In genomic region chr15:59292393-59292792, GRCh38 we compare ENCODE assay signal across 11 cellular contexts.
A peak's percentile ranks its signal among the peaks of the same experiment; 100 is the strongest.
DNase-seq lines count a peak whose midpoint lies in the region; ATAC-seq and TF ChIP-seq lines count a peak whose summit lies in the region.
"Had no signal": no experiment of that assay in that cellular context is flagged by ENCODE, and none has a peak within 500 bp of the region (broad histone marks: within the 10 kb centered on the region; RNA-seq: fewer than 3 reads in every experiment).

No MANE protein-coding gene starts in this region.

- peak overlapping the region; percentile 53 for H3K27ac Mint-ChIP-seq in GM23338
- peak overlapping the region; percentile 80 for H3K27ac Mint-ChIP-seq in progenitor cell of endocrine pancreas
- H3K27ac Mint-ChIP-seq: CD4-positive, CD25-positive, alpha-beta regulatory T cell; T-helper 1 cell treated with Interleukin-12 subunit alpha and Interleukin-12 subunit beta and Interleukin-4 antibody, amounts not matched to agents 30 μg/mL and 1 μg/mL, for 36 hours had no signal

- peak; percentile 50 for DNase-seq in GM23338 (ENCODE audit: low spot score)
- DNase-seq in anterior cingulate cortex (lab: John Stamatoyannopoulos, UW) = peak in 38 of 58 donors; percentile 12 to 88 (median 52)
- DNase-seq in hypothalamus (lab: John Stamatoyannopoulos, UW) = peak in 31 of 51 donors; percentile 23 to 88 (median 48)
- DNase-seq in progenitor cell of endocrine pancreas (ENCODE audit: low spot score, unreplicated experiment) = no peak
- DNase-seq in A673 (ENCODE audit: low spot score) = no peak
- no peak for DNase-seq in HCEC 1CT
- no peak for DNase-seq in DMS53 treated with DMSO at 0.1 percent for 48 hours (lab: John Stamatoyannopoulos, UW; ENCODE audit: unreplicated experiment)
- DNase-seq: CD4-positive, CD25-positive, alpha-beta regulatory T cell; effector CD8-positive, alpha-beta T cell had no signal

- ATAC-seq in GM23338 = peak; percentile 78
- no peak for ATAC-seq in HG03520 (IDR thresholded peaks at IDR 0.05; ENCODE audit: unreplicated experiment)

- no peak overlapping the region for H2AFZ ChIP-seq in GM23338

- H3K4me3 Mint-ChIP-seq in GM23338 = no peak overlapping the region
- H3K4me3 Mint-ChIP-seq in progenitor cell of endocrine pancreas (ENCODE audit: low read depth) = no peak overlapping the region
- H3K4me3 Mint-ChIP-seq: CD4-positive, CD25-positive, alpha-beta regulatory T cell; T-helper 1 cell treated with Interleukin-12 subunit alpha and Interleukin-12 subunit beta and Interleukin-4 antibody, amounts not matched to agents 30 μg/mL and 1 μg/mL, for 36 hours had no signal

- H3K4me3 ChIP-seq in GM23338 (no peak overlapping the region), A673 (ENCODE audit: low read depth, low read length, poor library complexity, severe bottlenecking) (no peak overlapping the region)

- peaks cover 69% of the 10 kb centered on the region for H3K79me2 ChIP-seq in GM23338 (replicated peaks; ENCODE audit: insufficient read depth)

- no peaks in the 10 kb centered on the region for H3K9me3 Mint-ChIP-seq in GM23338
- H3K9me3 Mint-ChIP-seq in progenitor cell of endocrine pancreas (ENCODE audit: low read depth) = no peaks in the 10 kb centered on the region
- H3K9me3 Mint-ChIP-seq: CD4-positive, CD25-positive, alpha-beta regulatory T cell; T-helper 1 cell treated with Interleukin-12 subunit alpha and Interleukin-12 subunit beta and Interleukin-4 antibody, amounts not matched to agents 30 μg/mL and 1 μg/mL, for 36 hours had no signal

- H3K27me3 ChIP-seq in GM23338 (ENCODE audit: insufficient read depth) (no peaks in the 10 kb centered on the region), A673 (replicated peaks; ENCODE audit: insufficient read depth, low read depth, low read length, poor library complexity) (no peaks in the 10 kb centered on the region)

- CTCF ChIA-PET in A673 (lab: Charles Lee) = no interaction called here

- H3K4me1 ChIP-seq in GM23338 (ENCODE audit: insufficient read depth) (peaks cover 42% of the 10 kb centered on the region), A673 (ENCODE audit: insufficient read depth, low read length, poor library complexity, severe bottlenecking) (peaks cover 10% of the 10 kb centered on the region)

- no peaks in the 10 kb centered on the region for H3F3A ChIP-seq in GM23338 (replicated peaks; ENCODE audit: low read depth)

- H3K36me3 ChIP-seq in GM23338 (ENCODE audit: insufficient read depth) = no peaks in the 10 kb centered on the region
- no peaks in the 10 kb centered on the region for H3K36me3 ChIP-seq in A673 (ENCODE audit: insufficient read depth, low read length, poor library complexity, severe bottlenecking)

- H3K27me3 Mint-ChIP-seq in GM23338 (ENCODE audit: insufficient read depth, low read depth, poor library complexity) = no peaks in the 10 kb centered on the region
- H3K27me3 Mint-ChIP-seq in progenitor cell of endocrine pancreas = no peaks in the 10 kb centered on the region
- H3K27me3 Mint-ChIP-seq: CD4-positive, CD25-positive, alpha-beta regulatory T cell had no signal

- BruUV-seq in A673 (replicated peaks; lab: Mats Ljungman, UMichigan) = no TSS peak

- no peaks in the 10 kb centered on the region for H3K9me3 ChIP-seq in A673 (ENCODE audit: low read depth, low read length, poor library complexity, severe bottlenecking)

- POLR2A ChIA-PET in A673 (lab: Charles Lee; ENCODE audit: low non-redundant PET) = no interaction called here

- peaks cover 47% of the 10 kb centered on the region for H3K4me1 Mint-ChIP-seq in GM23338
- H3K4me1 Mint-ChIP-seq in progenitor cell of endocrine pancreas (ENCODE audit: low read depth) = peaks cover 17% of the 10 kb centered on the region

- H4K20me1 ChIP-seq in GM23338 (replicated peaks; ENCODE audit: insufficient read depth) = no peaks in the 10 kb centered on the region; the same call in 1 of the 2 replicates

- H3K36me3 Mint-ChIP-seq in GM23338 (ENCODE audit: low read depth) (no peaks in the 10 kb centered on the region), progenitor cell of endocrine pancreas (ENCODE audit: insufficient read depth) (no peaks in the 10 kb centered on the region)
- H3K36me3 Mint-ChIP-seq: CD4-positive, CD25-positive, alpha-beta regulatory T cell had no signal

- no peaks in the 10 kb centered on the region for H3K9me2 ChIP-seq in GM23338 (ENCODE audit: insufficient read depth)

- TF ChIP-seq CTCF in GM23338 (conservative IDR thresholded peaks at IDR 0.05; ENCODE audit: low read depth in 2 of 2) (no peak), progenitor cell of endocrine pancreas (IDR thresholded peaks at IDR 0.05; ENCODE audit: unreplicated experiment) (no peak), A673 (conservative IDR thresholded peaks at IDR 0.05; ENCODE audit: low read depth, low read length) (no peak)

- H3K27ac ChIP-seq in GM23338 (ENCODE audit: low read depth) = peak overlapping the region; percentile 72; the same call in 1 of the 2 replicates
- no peak overlapping the region for H3K27ac ChIP-seq in A673 (ENCODE audit: low read depth, low read length, poor library complexity, severe bottlenecking)

- intact Hi-C loops in A673 (cut with micrococcal nuclease; ENCODE audit: unreplicated experiment) = no loop called here

- peak overlapping the region; percentile 42; the same call in 1 of the 2 replicates for H3K4me2 ChIP-seq in GM23338

TF ChIP-seq in GM23338, 12 proteins besides CTCF, POLR2A, EP300 and RAD21:
- TF ChIP-seq, protein P1, sequence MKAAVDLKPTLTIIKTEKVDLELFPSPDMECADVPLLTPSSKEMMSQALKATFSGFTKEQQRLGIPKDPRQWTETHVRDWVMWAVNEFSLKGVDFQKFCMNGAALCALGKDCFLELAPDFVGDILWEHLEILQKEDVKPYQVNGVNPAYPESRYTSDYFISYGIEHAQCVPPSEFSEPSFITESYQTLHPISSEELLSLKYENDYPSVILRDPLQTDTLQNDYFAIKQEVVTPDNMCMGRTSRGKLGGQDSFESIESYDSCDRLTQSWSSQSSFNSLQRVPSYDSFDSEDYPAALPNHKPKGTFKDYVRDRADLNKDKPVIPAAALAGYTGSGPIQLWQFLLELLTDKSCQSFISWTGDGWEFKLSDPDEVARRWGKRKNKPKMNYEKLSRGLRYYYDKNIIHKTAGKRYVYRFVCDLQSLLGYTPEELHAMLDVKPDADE (IDR thresholded peaks at IDR 0.05) = no peak
- TF ChIP-seq STAT1 (IDR thresholded peaks at IDR 0.05; ENCODE audit: unreplicated experiment) (no peak), JUNB (IDR thresholded peaks at IDR 0.05; ENCODE audit: unreplicated experiment) (no peak), CREB1 (CRISPR knock-in tag; IDR thresholded peaks at IDR 0.05; ENCODE audit: low read depth) (no peak)

Comparison
In these comparisons a context has a peak if more than half of its experiments do, and no peak if none do; other contexts are left out.
1. DNase-seq: peak in GM23338 (single experiment), anterior cingulate cortex (38 of 58) and hypothalamus (31 of 51); none in progenitor cell of endocrine pancreas (single experiment), A673 (single experiment), HCEC 1CT (single experiment) and DMS53 treated with DMSO at 0.1 percent for 48 hours (single experiment).